25 cellular contexts compared by ENCODE assay signal in genomic region chr3:125414671-125415070, GRCh38.
"Had no signal": no experiment of that assay in that cellular context is flagged by ENCODE, and none has a peak within 500 bp of the region (broad histone marks: within the 10 kb centered on the region; RNA-seq: fewer than 3 reads in every experiment).

No MANE protein-coding gene starts in this region.

- H3K27me3 ChIP-seq: pancreas, right lobe of liver, sigmoid colon, stomach, thyroid gland, tibial nerve, upper lobe of left lung, vagina had no signal

- ATAC-seq: naive thymus-derived CD8-positive, alpha-beta T cell; natural killer cell treated with Interleukin-12 subunit alpha and Interleukin-12 subunit beta and Interleukin-15 and Interleukin-18, amount 100 ng/mL, for 72 hours; pancreas; psoas muscle; right cardiac atrium; right lobe of liver; stimulated activated effector memory CD8-positive, alpha-beta T cell treated with anti-CD3 and anti-CD28 coated beads, Interleukin-12 subunit alpha, Interleukin-12 subunit beta, amount 100 ng/mL, for 72 hours; stimulated activated naive B cell treated with anti-CD40 and anti-IgM and Interleukin-4, amounts not matched to agents 10 μg/mL and 1 μg/mL and 100 μg/mL, for 72 hours had no signal

- DNase-seq: naive thymus-derived CD8-positive, alpha-beta T cell; nephron progenitor cell; nucleus accumbens; pancreas; psoas muscle; right cardiac atrium; right lobe of liver; sigmoid colon; small intestine; stimulated activated CD4-positive, alpha-beta T cell treated with anti-CD3 and anti-CD28 coated beads, Interleukin-15, amount 100 ng/mL, for 24 hours; stimulated activated CD4-positive, alpha-beta T cell treated with anti-CD3 and anti-CD28 coated beads, Interleukin-2, amount 100 ng/mL, for 24 hours; stimulated activated CD4-positive, alpha-beta T cell treated with anti-CD3 and anti-CD28 coated beads, Interleukin-2, amount 100 ng/mL, for 48 hours; stimulated activated CD4-positive, alpha-beta T cell treated with anti-CD3 and anti-CD28 coated beads, Interleukin-4, amount 100 ng/mL, for 24 hours; stimulated activated naive B cell treated with anti-CD40 and anti-IgM and Interleukin-4, amounts not matched to agents 10 μg/mL and 1 μg/mL and 100 μg/mL, for 72 hours; stimulated activated naive CD4-positive, alpha-beta T cell treated with Interleukin-2 at 50 U/mL for 16 hours; stomach; thyroid gland; trophoblast cell; upper lobe of left lung had no signal

- H3K4me3 ChIP-seq: pancreas, psoas muscle, right lobe of liver, sigmoid colon, stomach, thoracic aorta, thyroid gland, tibial nerve, upper lobe of left lung, vagina had no signal

- H3K27ac ChIP-seq: neutrophil, pancreas, psoas muscle, right lobe of liver, sigmoid colon, stomach, thoracic aorta, thyroid gland, tibial nerve, upper lobe of left lung, vagina had no signal
